ENCODE assay signal across 12 cellular contexts in genomic region chr22:39068033-39068785, GRCh38. TPM values are rescaled to one million over a fixed set of nuclear protein-coding genes. Genes with fewer than 3 reads are reported as not detected.
DNase-seq lines count a peak whose midpoint lies in the region; ATAC-seq and TF ChIP-seq lines count a peak whose summit lies in the region.
"Had no signal": no experiment of that assay in that cellular context is flagged by ENCODE, and none has a peak within 500 bp of the region (broad histone marks: within the 10 kb centered on the region; RNA-seq: fewer than 3 reads in every experiment).

No MANE protein-coding gene starts in this region.

- H3K36me3 Mint-ChIP-seq in neural crest cell (ENCODE audit: low read depth), result no peaks in the 10 kb centered on the region

- no peak overlapping the region for H3K27ac Mint-ChIP-seq in neural crest cell (ENCODE audit: unreplicated experiment)

- H3K27me3 Mint-ChIP-seq in neural crest cell (ENCODE audit: low read depth), result no peaks in the 10 kb centered on the region

- no peak for ATAC-seq in GM21528 (IDR thresholded peaks at IDR 0.05; ENCODE audit: low FRiP score, unreplicated experiment)

- H3K4me1 Mint-ChIP-seq in neural crest cell, result peaks cover 4% of the 10 kb centered on the region

- H3K4me3 Mint-ChIP-seq in neural crest cell, result no peak overlapping the region

- no peaks in the 10 kb centered on the region for H3K9me3 Mint-ChIP-seq in neural crest cell

- TF ChIP-seq CTCF in GM12872 (IDR thresholded peaks at IDR 0.05; ENCODE audit: insufficient read depth, low read depth, low read length) (peak; percentile 56; the same call in 1 of the 3 replicates), neural crest cell (conservative IDR thresholded peaks at IDR 0.05) (peak; percentile 39)

- DNase-seq in M059J (ENCODE audit: low read depth) (peak; percentile 75), neural crest cell (ENCODE audit: low read depth, low spot score) (no peak), NCI-H2196 (lab: John Stamatoyannopoulos, UW; ENCODE audit: unreplicated experiment) (no peak), HPDE6-E6E7 (ENCODE audit: extremely low spot score) (no peak)
- DNase-seq: activated effector memory CD4-positive, alpha-beta T cell treated with anti-CD3 and anti-CD28 coated beads, Interleukin-2, amount 50 U/mL, for 16 hours; DMS79; NCI-H187; NCI-H526 treated with DMSO at 0.1 percent for 48 hours; SHP77; T-helper 9 cell had no signal

RNA-seq across cellular contexts. Expression of gene APOBEC3G, which starts 8.9 kb away (rescaled TPM):
- total RNA-seq in M059J (2014; rRNA removed; shearing (Covaris generic)), result 23.4 and 30.1 TPM in 2 replicates
- 1.3 and 2.1 TPM in 2 replicates for total RNA-seq in neural crest cell

RNA-seq across cellular contexts. Expression of gene APOBEC3F, which starts 27.5 kb away (rescaled TPM):
- total RNA-seq in M059J (2014; rRNA removed; shearing (Covaris generic)), result 4.8 and 6.1 TPM in 2 replicates
- 5.9 and 6.7 TPM in 2 replicates for total RNA-seq in neural crest cell

RNA-seq across cellular contexts. Expression of gene APOBEC3H, which starts 28.8 kb away (rescaled TPM):
- 1.7 TPM in 1 of 2 replicates, not detected in the other for total RNA-seq in M059J (2014; rRNA removed; shearing (Covaris generic))
- total RNA-seq in neural crest cell, result not detected in 2 replicates

RNA-seq across cellular contexts. Expression of gene APOBEC3D, which starts 47.3 kb away (rescaled TPM):
- total RNA-seq in M059J (2014; rRNA removed; shearing (Covaris generic)), result 1.1 and 1.6 TPM in 2 replicates
- 1.1 and 1.4 TPM in 2 replicates for total RNA-seq in neural crest cell

RNA-seq across cellular contexts. Expression of gene APOBEC3C, which starts 54.2 kb away (rescaled TPM):
- 10.0 and 13.8 TPM in 2 replicates for total RNA-seq in M059J (2014; rRNA removed; shearing (Covaris generic))
- 8.1 and 9.5 TPM in 2 replicates for total RNA-seq in neural crest cell
